In genomic region chr10:1978593-1978992, GRCh38 we compare ENCODE assay signal across 24 cellular contexts.
DNase-seq lines count a peak whose midpoint lies in the region; TF ChIP-seq lines count a peak whose summit lies in the region.
"Had no signal": no experiment of that assay in that cellular context is flagged by ENCODE, and none has a peak within 500 bp of the region (broad histone marks: within the 10 kb centered on the region; RNA-seq: fewer than 3 reads in every experiment).

No MANE protein-coding gene starts in this region.

- H3K4me1 Mint-ChIP-seq in mesothelial cell of epicardium = no peaks in the 10 kb centered on the region
- H3K4me1 Mint-ChIP-seq: H9 had no signal

- H3K36me3 Mint-ChIP-seq in mesothelial cell of epicardium = no peaks in the 10 kb centered on the region

- no peaks in the 10 kb centered on the region for H3K27me3 ChIP-seq in SJCRH30
- H3K27me3 ChIP-seq: BLaER1 had no signal

- H3K27me3 Mint-ChIP-seq in mesothelial cell of epicardium (ENCODE audit: low read depth) = peaks cover 19% of the 10 kb centered on the region
- H3K27me3 Mint-ChIP-seq: CD4-positive, alpha-beta T cell had no signal

- no peak overlapping the region for H3K27ac Mint-ChIP-seq in mesothelial cell of epicardium
- H3K27ac Mint-ChIP-seq: CD4-positive, alpha-beta T cell; H9; HFFc6 had no signal

- DNase-seq in NCI-H1694 (lab: John Stamatoyannopoulos, UW) (peak; percentile 4), NCI-H1694 treated with DMSO at 0.1 percent for 48 hours (lab: John Stamatoyannopoulos, UW) (no peak), Caki2 (ENCODE audit: low read depth) (peak; percentile 5), NCI-H2171 treated with DMSO at 0.1 percent for 48 hours (lab: John Stamatoyannopoulos, UW) (peak; percentile 83), SJCRH30 (peak; percentile 8), mucosa of gallbladder (ENCODE audit: low spot score) (no peak), mesothelial cell of epicardium (ENCODE audit: low spot score in 2 of 2, unreplicated experiment in 2 of 2) (no peak), GM13977 (ENCODE audit: low spot score) (no peak)
- DNase-seq: ACHN; Caco-2; CD4-positive, alpha-beta T cell; DND-41; GM23248; H9; HFFc6; MM.1S; NCI-H1048; NCI-H1417 treated with DMSO at 0.1 percent for 48 hours; NCI-H2227 treated with DMSO at 0.1 percent for 48 hours; NCI-H510A treated with DMSO at 0.1 percent for 48 hours; NK-92 treated with Interleukin-12 subunit alpha and Interleukin-12 subunit beta, amount 100 ng/mL, for 24 hours had no signal

- no peak overlapping the region for H3K4me3 ChIP-seq in SJCRH30
- H3K4me3 ChIP-seq: BLaER1, GM23248, K562 had no signal

- no peaks in the 10 kb centered on the region for H3K9me3 ChIP-seq in SJCRH30 (replicated peaks)
- H3K9me3 ChIP-seq: Caco-2 had no signal

- H3K4me3 Mint-ChIP-seq in mesothelial cell of epicardium = no peak overlapping the region
- H3K4me3 Mint-ChIP-seq: CD4-positive, alpha-beta T cell; H9; HFFc6 had no signal

- no peak for TF ChIP-seq CTCF in mesothelial cell of epicardium (IDR thresholded peaks at IDR 0.05; ENCODE audit: unreplicated experiment)
- no peak for TF ChIP-seq CTCF in GM13977 (IDR thresholded peaks at IDR 0.05; ENCODE audit: extremely low read depth, insufficient read depth, missing control alignments)

- H3K9me3 Mint-ChIP-seq in mesothelial cell of epicardium = peaks cover 4% of the 10 kb centered on the region
- H3K9me3 Mint-ChIP-seq: CD4-positive, alpha-beta T cell had no signal

- H3K36me3 ChIP-seq in SJCRH30 = no peaks in the 10 kb centered on the region
- H3K36me3 ChIP-seq: BLaER1 had no signal

- H3K4me1 ChIP-seq in SJCRH30 = no peaks in the 10 kb centered on the region
- H3K4me1 ChIP-seq: BLaER1, Caco-2 had no signal

- in situ Hi-C loops in Caki2 (cut with HindIII; ENCODE audit: low pct_unique_long_range_greater_than_20kb, low sequenced_read_pairs) = no loop called here
- in situ Hi-C loops in GM13977 (cut with MboI; ENCODE audit: low pct_unique_long_range_greater_than_20kb, low sequenced_read_pairs, unreplicated experiment) = no loop called here

- no peak overlapping the region for H3K27ac ChIP-seq in SJCRH30
- H3K27ac ChIP-seq: 22Rv1, BLaER1, GM23248 had no signal

Comparison
In these comparisons a context has a peak if more than half of its experiments do, and no peak if none do; other contexts are left out.
1. DNase-seq: peak in NCI-H1694 (single experiment), Caki2 (single experiment), NCI-H2171 treated with DMSO at 0.1 percent for 48 hours (single experiment) and SJCRH30 (2 of 2); none in NCI-H1694 treated with DMSO at 0.1 percent for 48 hours (single experiment), mucosa of gallbladder (single experiment), mesothelial cell of epicardium (0 of 2) and GM13977 (single experiment).